In genomic region chr13:73667756-73668155, GRCh38 we compare ENCODE assay signal across 1 cellular context.
TF ChIP-seq lines count a peak whose summit lies in the region.

No MANE protein-coding gene starts in this region.

TF ChIP-seq in GM23338, 12 proteins besides CTCF, POLR2A, EP300 and RAD21 (continued from another document):
- TF ChIP-seq ZNF462 (CRISPR knock-in tag; IDR thresholded peaks at IDR 0.05) (no peak), CREB1 (CRISPR knock-in tag; IDR thresholded peaks at IDR 0.05; ENCODE audit: low read depth) (no peak)
